ENCODE assay signal across 10 cellular contexts in the genomic region with DNA sequence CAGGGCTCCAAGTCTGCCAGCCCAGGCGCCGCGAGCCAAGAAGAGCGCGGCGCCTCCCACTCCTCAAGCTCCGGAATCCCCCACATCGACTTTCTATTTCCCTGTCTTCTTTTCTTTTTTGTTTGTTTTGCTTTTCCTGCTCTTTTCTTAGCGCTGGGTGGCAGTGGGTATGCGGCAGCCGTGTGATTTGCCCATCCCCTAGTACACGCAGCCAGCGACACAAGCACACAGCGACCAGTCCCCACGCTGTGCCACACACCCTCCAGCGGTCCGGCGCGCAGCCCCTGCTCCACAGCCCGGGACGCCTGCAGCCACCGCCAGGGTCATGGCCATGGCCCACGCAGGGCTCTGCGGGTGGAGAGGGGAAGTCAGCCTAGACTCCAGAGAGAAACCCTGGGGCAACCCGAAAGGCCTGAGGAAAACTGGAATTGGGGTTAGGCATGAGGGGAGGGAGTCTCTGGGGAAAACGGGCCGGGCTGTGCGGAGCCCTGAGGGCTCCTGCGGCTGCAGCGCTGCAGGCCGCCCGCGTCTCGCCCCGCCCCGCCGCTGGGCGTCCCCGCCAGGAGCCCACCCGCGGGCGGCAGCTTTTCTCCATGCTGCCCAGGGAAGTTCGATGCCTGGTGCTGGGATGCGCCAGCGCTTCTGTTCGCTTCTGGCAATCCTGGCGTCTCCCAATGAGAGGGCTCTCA. TPM values are rescaled to one million over a fixed set of nuclear protein-coding genes. Genes with fewer than 3 reads are reported as not detected.
A peak's percentile ranks its signal among the peaks of the same experiment; 100 is the strongest.
DNase-seq lines count a peak whose midpoint lies in the region; ATAC-seq and TF ChIP-seq lines count a peak whose summit lies in the region.
"Had no signal": no experiment of that assay in that cellular context is flagged by ENCODE, and none has a peak within 500 bp of the region (broad histone marks: within the 10 kb centered on the region; RNA-seq: fewer than 3 reads in every experiment).

No MANE protein-coding gene starts in this region.

- H3K14ac ChIP-seq in H9 (ENCODE audit: insufficient read depth, low read length), result no peak overlapping the region; the same call in 1 of the 2 replicates

- H3K4me2 ChIP-seq in H9 (ENCODE audit: insufficient read depth, insufficient read length, low read length) (peak overlapping the region; percentile 80), mammary epithelial cell (ENCODE audit: insufficient read depth, low read depth, low read length) (peak overlapping the region; percentile 23)

- intact Hi-C loops in mammary epithelial cell (cut with micrococcal nuclease), result no loop called here

- H3K36me3 ChIP-seq in mammary epithelial cell (ENCODE audit: insufficient read depth, low read length), result no peaks in the 10 kb centered on the region

- H3K27ac ChIP-seq in H9 (ENCODE audit: insufficient read length, low read depth, low read length) (no peak overlapping the region), mammary epithelial cell (ENCODE audit: insufficient read depth, low read depth, low read length) (no peak overlapping the region)

- no peaks in the 10 kb centered on the region; a peak in 2 of 5 replicates for H3K9me3 Mint-ChIP-seq in H9
- H3K9me3 Mint-ChIP-seq: activated CD4-positive, alpha-beta memory T cell treated with anti-CD3 and anti-CD28 coated beads for 36 hours had no signal

- CTCF ChIA-PET in mammary epithelial cell (lab: Charles Lee; ENCODE audit: low non-redundant PET), result no interaction called here

- no peak overlapping the region for H2BK15ac ChIP-seq in H9 (ENCODE audit: low read depth, low read length)

- H3K4me3 Mint-ChIP-seq in H9, result peak overlapping the region; percentile 62 to 85
- H3K4me3 Mint-ChIP-seq: activated CD4-positive, alpha-beta memory T cell treated with anti-CD3 and anti-CD28 coated beads for 36 hours had no signal

- no peak overlapping the region for H3K23ac ChIP-seq in H9 (ENCODE audit: insufficient read length, low read depth, low read length)

- no peaks in the 10 kb centered on the region for H3K4me1 ChIP-seq in H9 (ENCODE audit: insufficient read depth, low read length)
- no peaks in the 10 kb centered on the region for H3K4me1 ChIP-seq in mammary epithelial cell (ENCODE audit: insufficient read depth, low read length)

- H3T11ph ChIP-seq in H9 (ENCODE audit: low read length), result no peak overlapping the region

- H3K4me3 ChIP-seq in mammary epithelial cell (replicated peaks in 1 of 3; ENCODE audit: insufficient read depth in 1 of 3, low read depth in 2 of 3, low read length in 3 of 3) (no peak overlapping the region), iPS-18c (ENCODE audit: insufficient read depth, low read depth, low read length) (peak overlapping the region; percentile 61), skeletal muscle cell (ENCODE audit: low read depth, low read length) (peak overlapping the region; percentile 46)

- no peaks in the 10 kb centered on the region for H3K36me3 Mint-ChIP-seq in H9 (ENCODE audit: insufficient read depth in 1 of 3, low read depth in 3 of 3)
- H3K36me3 Mint-ChIP-seq: activated CD4-positive, alpha-beta memory T cell treated with anti-CD3 and anti-CD28 coated beads for 36 hours had no signal

- WGBS in H9 (ENCODE audit: extremely low coverage, insufficient read length, low lambda C conversion rate), result no CpG with 5 or more reads among the region's 47 CpGs
- 3% methylated on average over 10 of the region's 47 CpGs for WGBS in mammary epithelial cell (ENCODE audit: low coverage, missing lambda C conversion rate)

- ATAC-seq in HG03571 (IDR thresholded peaks at IDR 0.05; ENCODE audit: unreplicated experiment), result no peak

- H3K9ac ChIP-seq in H9 (ENCODE audit: extremely low read depth, insufficient read length, low read length), result no peak overlapping the region
- H3K9ac ChIP-seq in mammary epithelial cell (ENCODE audit: insufficient read depth, low read length), result no peak overlapping the region

- H2AK5ac ChIP-seq in H9 (ENCODE audit: insufficient read length, low read length), result no peak overlapping the region

- no peak overlapping the region for H4K8ac ChIP-seq in H9 (replicated peaks; ENCODE audit: insufficient read length, low read depth, low read length)

- H3K9me3 ChIP-seq in H9 (ENCODE audit: control insufficient read depth, low read depth, low read length) (no peaks in the 10 kb centered on the region), mammary epithelial cell (replicated peaks; ENCODE audit: insufficient read depth, low read length) (no peaks in the 10 kb centered on the region), iPS-18c (ENCODE audit: control insufficient read depth, insufficient read depth, low read length) (peaks cover 2% of the 10 kb centered on the region)

- no peak overlapping the region for H2BK20ac ChIP-seq in H9 (ENCODE audit: low read depth, low read length, poor library complexity, severe bottlenecking)

- dilution Hi-C loops in mammary epithelial cell (cut with HindIII; ENCODE audit: low sequenced_read_pairs), result no loop called here

- no TSS peak for BruUV-seq in mammary epithelial cell (replicated peaks; lab: Mats Ljungman, UMichigan)

- no peak overlapping the region for H2AFZ ChIP-seq in H9 (ENCODE audit: low read length)
- H2AFZ ChIP-seq in mammary epithelial cell (ENCODE audit: low read depth, low read length), result no peak overlapping the region

- H3K23me2 ChIP-seq in H9 (ENCODE audit: insufficient read length, low read depth, low read length, poor library complexity, severe bottlenecking), result peaks cover 29% of the 10 kb centered on the region

- H4K20me1 ChIP-seq in H9 (ENCODE audit: control insufficient read depth, insufficient read depth, insufficient read length) (no peaks in the 10 kb centered on the region), mammary epithelial cell (ENCODE audit: insufficient read depth, low read length) (no peaks in the 10 kb centered on the region)

- H3K27me3 Mint-ChIP-seq in H9 (ENCODE audit: low read depth), result peaks cover 76% of the 10 kb centered on the region

- no peak overlapping the region for H3K56ac ChIP-seq in H9 (ENCODE audit: insufficient read length, low read depth, low read length)

- H3K27ac Mint-ChIP-seq in H9, result no peak overlapping the region
- H3K27ac Mint-ChIP-seq: activated CD4-positive, alpha-beta memory T cell treated with anti-CD3 and anti-CD28 coated beads for 36 hours had no signal

- H3K18ac ChIP-seq in H9 (ENCODE audit: insufficient read length, low read depth, low read length), result no peak overlapping the region

- TF ChIP-seq CTCF in H9 (conservative IDR thresholded peaks at IDR 0.05), result no peak
- no peak for TF ChIP-seq CTCF in mammary epithelial cell (conservative IDR thresholded peaks at IDR 0.05 in 1 of 2, IDR thresholded peaks at IDR 0.05 in 1 of 2; ENCODE audit: extremely low read depth in 1 of 2, insufficient read depth in 1 of 2, low read depth in 1 of 2, low read length in 2 of 2)

- peak; percentile 26 for DNase-seq in H9
- DNase-seq in mammary epithelial cell, result no peak
- DNase-seq in skeletal muscle cell (ENCODE audit: low read depth), result no peak
- DNase-seq in NCI-H2196 treated with DMSO at 0.1 percent for 48 hours (lab: John Stamatoyannopoulos, UW; ENCODE audit: unreplicated experiment), result no peak
- DNase-seq in NCI-H187 treated with DMSO at 0.1 percent for 48 hours (lab: John Stamatoyannopoulos, UW), result no peak
- no peak for DNase-seq in stimulated activated CD4-positive, alpha-beta T cell treated with anti-CD3 and anti-CD28 coated beads, Interleukin-2, amount 100 ng/mL, for 24 hours
- DNase-seq: activated CD4-positive, alpha-beta memory T cell treated with anti-CD3 and anti-CD28 coated beads for 36 hours had no signal

- no peak overlapping the region for H3K4ac ChIP-seq in H9 (ENCODE audit: low read depth, low read length)

- in situ Hi-C loops in mammary epithelial cell (cut with MboI; ENCODE audit: low sequenced_read_pairs in 2 of 2), result no loop called here

- H2BK120ac ChIP-seq in H9 (ENCODE audit: low read depth, low read length, poor library complexity, severe bottlenecking), result no peak overlapping the region

- H3K27me3 ChIP-seq in H9 (ENCODE audit: insufficient read depth, low read length) (peaks cover 46% of the 10 kb centered on the region), mammary epithelial cell (ENCODE audit: insufficient read depth, low read length) (peaks cover 43% of the 10 kb centered on the region)

- no peak overlapping the region for H4K5ac ChIP-seq in H9 (ENCODE audit: insufficient read length, low read depth, low read length)

- no peak overlapping the region for H2BK12ac ChIP-seq in H9 (ENCODE audit: insufficient read length, low read depth, low read length)

- H2BK5ac ChIP-seq in H9 (ENCODE audit: insufficient read length, low read length), result no peak overlapping the region

- no peaks in the 10 kb centered on the region for H3K79me1 ChIP-seq in H9 (ENCODE audit: insufficient read depth, low read depth, low read length, poor library complexity, severe bottlenecking)

- H3K4me1 Mint-ChIP-seq in H9, result peaks cover 24 to 36% of the 10 kb centered on the region in 2 experiments

- H4K91ac ChIP-seq in H9 (ENCODE audit: insufficient read length, low read depth, low read length), result no peak overlapping the region

- H3K79me2 ChIP-seq in H9 (ENCODE audit: insufficient read depth, low read length) (no peaks in the 10 kb centered on the region), mammary epithelial cell (ENCODE audit: insufficient read depth, low read length) (no peaks in the 10 kb centered on the region)

RNA-seq across cellular contexts. Expression of a gene that starts 2.5 kb away (rescaled TPM):
- total RNA-seq in H9 (2021), result not detected in 2 replicates
- not detected for total RNA-seq in mammary epithelial cell
- polyA plus RNA-seq in mammary epithelial cell, result not detected
- not detected for polyA minus RNA-seq in mammary epithelial cell
- total RNA-seq: activated CD4-positive, alpha-beta memory T cell treated with anti-CD3 and anti-CD28 coated beads for 36 hours; HT1080 had no signal

Comparison
In these comparisons a context has a peak if more than half of its experiments do, and no peak if none do; other contexts are left out.
1. H3K4me3 ChIP-seq: peak in iPS-18c (single experiment) and skeletal muscle cell (single experiment); none in mammary epithelial cell (0 of 3).